Comparison of ENCODE assay signal across 8 cellular contexts in the genomic region with DNA sequence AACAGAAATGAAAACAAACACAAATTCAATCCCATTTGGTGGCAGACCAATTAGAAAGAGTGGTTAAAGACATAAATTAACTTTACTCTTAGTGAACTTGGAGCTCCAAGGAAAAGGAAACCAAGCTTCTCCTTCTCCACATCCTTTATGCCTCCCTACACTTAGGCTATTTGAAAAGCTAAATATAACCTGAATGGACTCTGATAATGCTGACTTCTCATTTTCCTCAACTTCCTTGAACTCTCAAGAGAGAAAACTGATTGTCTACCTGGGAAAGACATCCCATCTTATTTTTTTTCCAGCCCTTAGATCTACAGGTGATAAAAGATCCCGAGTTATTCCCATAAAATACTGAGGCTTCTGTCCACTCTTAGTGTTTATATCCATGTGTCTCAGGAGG.
"Had no signal": no experiment of that assay in that cellular context is flagged by ENCODE, and none has a peak within 500 bp of the region (broad histone marks: within the 10 kb centered on the region; RNA-seq: fewer than 3 reads in every experiment).

No MANE protein-coding gene starts in this region.

- DNase-seq: GDM1, GF-D8 had no signal

- ATAC-seq: GM12878 had no signal

- FAIRE-seq: G401.6, GM12878, GM12891, GM12892, GM18507, GM19239 had no signal

- H3K4me3 ChIP-seq: GM12878 had no signal
